ENCODE assay signal across 1 cellular context in the genomic region with DNA sequence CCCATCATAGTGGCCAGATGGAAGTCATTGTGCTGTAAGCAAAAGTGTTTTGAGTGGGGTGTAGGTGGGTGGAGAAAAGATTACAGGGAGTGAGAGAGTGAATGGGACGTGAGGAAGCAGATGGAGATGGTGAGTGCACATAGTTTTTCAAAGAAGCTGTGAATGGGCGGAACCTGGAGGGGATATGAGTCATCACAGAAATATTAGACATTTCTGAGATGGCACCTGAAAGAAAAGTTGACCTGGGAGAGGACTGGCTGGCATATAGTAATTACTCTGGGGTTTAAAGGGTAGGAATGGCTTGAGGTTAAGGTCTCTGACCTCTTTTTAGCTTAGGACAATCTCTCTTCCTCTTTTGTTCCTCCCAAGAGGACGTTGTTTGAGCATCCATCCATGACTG.
TF ChIP-seq lines count a peak whose summit lies in the region.

No MANE protein-coding gene starts in this region.

TF ChIP-seq in HEK293, 187 proteins besides CTCF, POLR2A, EP300 and RAD21 (continued from another document):
- TF ChIP-seq, protein P1, sequence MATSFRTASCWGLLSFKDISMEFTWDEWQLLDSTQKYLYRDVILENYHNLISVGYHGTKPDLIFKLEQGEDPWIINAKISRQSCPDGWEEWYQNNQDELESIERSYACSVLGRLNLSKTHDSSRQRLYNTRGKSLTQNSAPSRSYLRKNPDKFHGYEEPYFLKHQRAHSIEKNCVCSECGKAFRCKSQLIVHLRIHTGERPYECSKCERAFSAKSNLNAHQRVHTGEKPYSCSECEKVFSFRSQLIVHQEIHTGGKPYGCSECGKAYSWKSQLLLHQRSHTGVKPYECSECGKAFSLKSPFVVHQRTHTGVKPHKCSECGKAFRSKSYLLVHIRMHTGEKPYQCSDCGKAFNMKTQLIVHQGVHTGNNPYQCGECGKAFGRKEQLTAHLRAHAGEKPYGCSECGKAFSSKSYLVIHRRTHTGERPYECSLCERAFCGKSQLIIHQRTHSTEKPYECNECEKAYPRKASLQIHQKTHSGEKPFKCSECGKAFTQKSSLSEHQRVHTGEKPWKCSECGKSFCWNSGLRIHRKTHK (tag by site-specific recombination; IDR thresholded peaks at IDR 0.05), result no peak
- TF ChIP-seq EGR2 (tag by site-specific recombination; IDR thresholded peaks at IDR 0.05; ENCODE audit: low read depth) (peak; percentile 95), ZXDB (tag by site-specific recombination; IDR thresholded peaks at IDR 0.05) (no peak), ZNF558 (tag by site-specific recombination; IDR thresholded peaks at IDR 0.05) (no peak), ZFHX2 (tag by site-specific recombination; conservative IDR thresholded peaks at IDR 0.05) (peak; percentile 87)
